In genomic region chr3:112117826-112118571, GRCh38 we compare ENCODE assay signal across 11 cellular contexts. TPM values are rescaled to one million over a fixed set of nuclear protein-coding genes. Genes with fewer than 3 reads are reported as not detected.
DNase-seq lines count a peak whose midpoint lies in the region; ATAC-seq and TF ChIP-seq lines count a peak whose summit lies in the region.
"Had no signal": no experiment of that assay in that cellular context is flagged by ENCODE, and none has a peak within 500 bp of the region (broad histone marks: within the 10 kb centered on the region; RNA-seq: fewer than 3 reads in every experiment).

No MANE protein-coding gene starts in this region.

- H3K27me3 Mint-ChIP-seq in CD14-positive monocyte (ENCODE audit: low read depth in 3 of 3): peaks cover 0 to 9% (median 5%) of the 10 kb centered on the region in 3 donors
- no peaks in the 10 kb centered on the region for H3K27me3 Mint-ChIP-seq in activated T-helper 1 cell treated with anti-CD3 and anti-CD28 coated beads, Interleukin-12 subunit alpha, Interleukin-12 subunit beta, Interleukin-2, Interleukin-4 antibody, amounts not matched to agents 30 ng/mL and 10 ng/mL and 1 ng/mL, durations not matched to agents 14 hours and 24 hours and 36 hours (ENCODE audit: insufficient read depth)
- H3K27me3 Mint-ChIP-seq in HFFc6 (ENCODE audit: insufficient read depth): no peaks in the 10 kb centered on the region
- H3K27me3 Mint-ChIP-seq: activated CD4-positive, alpha-beta T cell treated with anti-CD3 and anti-CD28 coated beads, Interleukin-2, amount 10 ng/mL, durations not matched to agents 24 days and 14 days had no signal

- intact Hi-C loops in CD14-positive monocyte (cut with micrococcal nuclease): no loop called here
- intact Hi-C loops in right cardiac atrium (cut with DNase I): no loop called here
- intact Hi-C loops in activated T-helper 1 cell treated with anti-CD3 and anti-CD28 coated beads, Interleukin-12 subunit alpha, Interleukin-12 subunit beta, Interleukin-2, Interleukin-4 antibody, amounts not matched to agents 30 ng/mL and 10 ng/mL and 1 ng/mL, durations not matched to agents 14 hours and 24 hours and 36 hours (cut with micrococcal nuclease): no loop called here

- no peak overlapping the region for H2AFZ ChIP-seq in OCI-LY1 (ENCODE audit: low read length)

- ATAC-seq in GM21515 (IDR thresholded peaks at IDR 0.05; ENCODE audit: unreplicated experiment): peak; percentile 18
- peak; percentile 58 for ATAC-seq in right cardiac atrium
- no peak for ATAC-seq in GM18909 (IDR thresholded peaks at IDR 0.05; ENCODE audit: poor library complexity, unreplicated experiment)
- ATAC-seq: body of pancreas had no signal

- H3K9me2 ChIP-seq in OCI-LY1 (ENCODE audit: low read depth, low read length): no peaks in the 10 kb centered on the region

- H3F3A ChIP-seq in OCI-LY1 (ENCODE audit: insufficient read depth, low read length): peaks cover 14% of the 10 kb centered on the region; the same call in 1 of the 2 replicates

- H3K9me3 ChIP-seq in OCI-LY1 (ENCODE audit: low read length) (no peaks in the 10 kb centered on the region), right cardiac atrium (ENCODE audit: control insufficient read depth, low read length) (no peaks in the 10 kb centered on the region)
- H3K9me3 ChIP-seq: body of pancreas had no signal

- no peaks in the 10 kb centered on the region for H4K20me1 ChIP-seq in OCI-LY1 (ENCODE audit: insufficient read depth, low read length)

- peak overlapping the region; percentile 50 for H3K4me2 ChIP-seq in OCI-LY1 (ENCODE audit: low read length)

- H3K36me3 Mint-ChIP-seq in CD14-positive monocyte (peaks cover 0 to 3% of the 10 kb centered on the region in 2 donors), HFFc6 (ENCODE audit: low read depth) (peaks cover 19% of the 10 kb centered on the region)
- H3K36me3 Mint-ChIP-seq in activated T-helper 1 cell treated with anti-CD3 and anti-CD28 coated beads, Interleukin-12 subunit alpha, Interleukin-12 subunit beta, Interleukin-2, Interleukin-4 antibody, amounts not matched to agents 30 ng/mL and 10 ng/mL and 1 ng/mL, durations not matched to agents 14 hours and 24 hours and 36 hours (ENCODE audit: low read depth): peaks cover 40% of the 10 kb centered on the region

- H3K36me3 ChIP-seq in OCI-LY1 (ENCODE audit: insufficient read depth, low read length): peaks cover 22% of the 10 kb centered on the region

- H3K4me3 ChIP-seq in OCI-LY1 (ENCODE audit: low read depth, low read length, poor library complexity, severe bottlenecking): peak overlapping the region; percentile 25
- H3K4me3 ChIP-seq in right cardiac atrium (ENCODE audit: low read length): no peak overlapping the region
- H3K4me3 ChIP-seq: body of pancreas had no signal

- H3K4me1 ChIP-seq in OCI-LY1 (ENCODE audit: insufficient read depth, low read length, severe bottlenecking) (peaks cover 100% of the 10 kb centered on the region), right cardiac atrium (ENCODE audit: control insufficient read depth, insufficient read depth, low read length) (peaks cover 4% of the 10 kb centered on the region)

- H3K27ac ChIP-seq in OCI-LY1 (ENCODE audit: low read depth, low read length, poor library complexity, severe bottlenecking) (peak overlapping the region; percentile 99), right cardiac atrium (ENCODE audit: low read length) (no peak overlapping the region)
- H3K27ac ChIP-seq: body of pancreas had no signal

- 87% methylated on average over 4 of the region's 4 CpGs for WGBS in right cardiac atrium

- H3K9me3 Mint-ChIP-seq in CD14-positive monocyte (no peaks in the 10 kb centered on the region), HFFc6 (no peaks in the 10 kb centered on the region)
- no peaks in the 10 kb centered on the region for H3K9me3 Mint-ChIP-seq in activated T-helper 1 cell treated with anti-CD3 and anti-CD28 coated beads, Interleukin-12 subunit alpha, Interleukin-12 subunit beta, Interleukin-2, Interleukin-4 antibody, amounts not matched to agents 30 ng/mL and 10 ng/mL and 1 ng/mL, durations not matched to agents 14 hours and 24 hours and 36 hours
- H3K9me3 Mint-ChIP-seq: activated CD4-positive, alpha-beta T cell treated with anti-CD3 and anti-CD28 coated beads, Interleukin-2, amount 10 ng/mL, durations not matched to agents 24 days and 14 days had no signal

- H3K4me1 Mint-ChIP-seq in CD14-positive monocyte: peaks cover 48% of the 10 kb centered on the region
- peaks cover 39% of the 10 kb centered on the region for H3K4me1 Mint-ChIP-seq in activated T-helper 1 cell treated with anti-CD3 and anti-CD28 coated beads, Interleukin-12 subunit alpha, Interleukin-12 subunit beta, Interleukin-2, Interleukin-4 antibody, amounts not matched to agents 30 ng/mL and 10 ng/mL and 1 ng/mL, durations not matched to agents 14 hours and 24 hours and 36 hours (ENCODE audit: low read depth)
- no peaks in the 10 kb centered on the region for H3K4me1 Mint-ChIP-seq in HFFc6 (ENCODE audit: low read depth)

- H3K9ac ChIP-seq in OCI-LY1 (ENCODE audit: low read length): peak overlapping the region; percentile 73

- DNase-seq in CD14-positive monocyte (ENCODE audit: low spot score) (peak; percentile 69), right cardiac atrium (peak in 2 of 3 donors; percentile 65 to 74), HFFc6 (no peak)
- no peak for DNase-seq in activated T-helper 1 cell treated with anti-CD3 and anti-CD28 coated beads, Interleukin-12 subunit alpha, Interleukin-12 subunit beta, Interleukin-2, Interleukin-4 antibody, amounts not matched to agents 30 ng/mL and 10 ng/mL and 1 ng/mL, durations not matched to agents 14 hours and 24 hours and 36 hours (ENCODE audit: low spot score)
- DNase-seq in stimulated activated CD4-positive, alpha-beta T cell treated with anti-CD3 and anti-CD28 coated beads, Interleukin-4, amount 100 ng/mL, for 4 hours: no peak
- DNase-seq: activated CD4-positive, alpha-beta T cell treated with anti-CD3 and anti-CD28 coated beads, Interleukin-2, amount 10 ng/mL, durations not matched to agents 24 days and 14 days; NCI-H446 had no signal

- peak overlapping the region; percentile 22 to 84 (median 73) for H3K27ac Mint-ChIP-seq in CD14-positive monocyte
- H3K27ac Mint-ChIP-seq in activated T-helper 1 cell treated with anti-CD3 and anti-CD28 coated beads, Interleukin-12 subunit alpha, Interleukin-12 subunit beta, Interleukin-2, Interleukin-4 antibody, amounts not matched to agents 30 ng/mL and 10 ng/mL and 1 ng/mL, durations not matched to agents 14 hours and 24 hours and 36 hours: no peak overlapping the region
- no peak overlapping the region for H3K27ac Mint-ChIP-seq in HFFc6
- H3K27ac Mint-ChIP-seq: activated CD4-positive, alpha-beta T cell treated with anti-CD3 and anti-CD28 coated beads, Interleukin-2, amount 10 ng/mL, durations not matched to agents 24 days and 14 days had no signal

- H3K79me2 ChIP-seq in OCI-LY1 (ENCODE audit: insufficient read depth, low read length): no peaks in the 10 kb centered on the region

- no peaks in the 10 kb centered on the region for H3K27me3 ChIP-seq in OCI-LY1 (ENCODE audit: insufficient read depth, low read length)
- H3K27me3 ChIP-seq in right cardiac atrium (ENCODE audit: control insufficient read depth, insufficient read depth): no peaks in the 10 kb centered on the region
- H3K27me3 ChIP-seq: body of pancreas had no signal

- H3K4me3 Mint-ChIP-seq in CD14-positive monocyte: peak overlapping the region in 1 of 2 donors; percentile 53
- H3K4me3 Mint-ChIP-seq in activated T-helper 1 cell treated with anti-CD3 and anti-CD28 coated beads, Interleukin-12 subunit alpha, Interleukin-12 subunit beta, Interleukin-2, Interleukin-4 antibody, amounts not matched to agents 30 ng/mL and 10 ng/mL and 1 ng/mL, durations not matched to agents 14 hours and 24 hours and 36 hours: no peak overlapping the region
- no peak overlapping the region for H3K4me3 Mint-ChIP-seq in HFFc6
- H3K4me3 Mint-ChIP-seq: activated CD4-positive, alpha-beta T cell treated with anti-CD3 and anti-CD28 coated beads, Interleukin-2, amount 10 ng/mL, durations not matched to agents 24 days and 14 days had no signal

- TF ChIP-seq CTCF in CD14-positive monocyte (IDR thresholded peaks at IDR 0.05) (peak; percentile 25), OCI-LY1 (IDR thresholded peaks at IDR 0.05; ENCODE audit: low read length) (peak; percentile 29; the same call in 1 of the 2 replicates), HFFc6 (IDR thresholded peaks at IDR 0.05) (no peak)

RNA-seq across cellular contexts. Expression of gene GCSAM, which starts 15.0 kb away (rescaled TPM):
- polyA plus RNA-seq in CD14-positive monocyte (under 1 TPM in 1 of 2 donors, not detected in 1; 0.10 TPM), right cardiac atrium (not detected)
- total RNA-seq in right cardiac atrium: under 1 TPM in 1 of 4 donors, not detected in 3; 0.29 TPM
- 2.8 and 3.5 TPM in 2 replicates for total RNA-seq in activated T-helper 1 cell treated with anti-CD3 and anti-CD28 coated beads, Interleukin-12 subunit alpha, Interleukin-12 subunit beta, Interleukin-2, Interleukin-4 antibody, amounts not matched to agents 30 ng/mL and 10 ng/mL and 1 ng/mL, durations not matched to agents 14 hours and 24 hours and 36 hours
- not detected for total RNA-seq in HFFc6 (2021; fragmentation: NEBNext Ultra II Directional; extraction: Animal tissue kit (Norgen Biotek cat#: 25700))
- total RNA-seq: body of pancreas had no signal

RNA-seq across cellular contexts. Expression of gene C3orf52, which starts 31.8 kb away (rescaled TPM):
- polyA plus RNA-seq in CD14-positive monocyte (not detected), right cardiac atrium (0.48 TPM)
- 1 to 10 TPM; 1.1 to 4.4 (median 1.2) TPM for total RNA-seq in right cardiac atrium
- 12.4 and 12.8 TPM in 2 replicates for total RNA-seq in activated T-helper 1 cell treated with anti-CD3 and anti-CD28 coated beads, Interleukin-12 subunit alpha, Interleukin-12 subunit beta, Interleukin-2, Interleukin-4 antibody, amounts not matched to agents 30 ng/mL and 10 ng/mL and 1 ng/mL, durations not matched to agents 14 hours and 24 hours and 36 hours
- 10 to 100 TPM in 5 of 6 experiments, 1 to 10 TPM in 1; 9.7 to 11.6 (median 10.7) TPM for total RNA-seq in HFFc6 (2021; fragmentation: NEBNext Ultra II Directional; extraction: Animal tissue kit (Norgen Biotek cat#: 25700))

Comparison
In these comparisons a context has a peak if more than half of its experiments do, and no peak if none do; other contexts are left out.
1. DNase-seq: peak in CD14-positive monocyte (single experiment) and right cardiac atrium (2 of 3); none in activated T-helper 1 cell treated with anti-CD3 and anti-CD28 coated beads, Interleukin-12 subunit alpha, Interleukin-12 subunit beta, Interleukin-2, Interleukin-4 antibody, amounts not matched to agents 30 ng/mL and 10 ng/mL and 1 ng/mL, durations not matched to agents 14 hours and 24 hours and 36 hours (single experiment), HFFc6 (single experiment) and stimulated activated CD4-positive, alpha-beta T cell treated with anti-CD3 and anti-CD28 coated beads, Interleukin-4, amount 100 ng/mL, for 4 hours (0 of 2).
2. H3K27ac Mint-ChIP-seq: peak in CD14-positive monocyte (7 of 7); none in activated T-helper 1 cell treated with anti-CD3 and anti-CD28 coated beads, Interleukin-12 subunit alpha, Interleukin-12 subunit beta, Interleukin-2, Interleukin-4 antibody, amounts not matched to agents 30 ng/mL and 10 ng/mL and 1 ng/mL, durations not matched to agents 14 hours and 24 hours and 36 hours (single experiment) and HFFc6 (single experiment).